ENCODE assay signal across 7 cellular contexts in the genomic region with DNA sequence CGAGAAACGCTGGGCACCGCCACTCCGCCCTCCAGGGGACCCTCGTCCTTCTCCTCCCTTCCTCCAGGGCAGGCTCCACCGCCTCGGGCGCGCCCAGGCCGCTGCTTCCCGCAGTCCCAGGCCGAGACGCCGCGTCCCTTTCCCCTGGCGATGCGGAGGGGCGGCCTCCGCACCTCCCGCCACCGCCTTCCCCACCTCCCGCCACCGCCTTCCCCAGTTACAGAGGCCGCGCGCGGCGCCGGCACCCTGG. TPM values are rescaled to one million over a fixed set of nuclear protein-coding genes. Genes with fewer than 3 reads are reported as not detected.
DNase-seq lines count a peak whose midpoint lies in the region; ATAC-seq and TF ChIP-seq lines count a peak whose summit lies in the region.

No MANE protein-coding gene starts in this region.

- peak overlapping the region; percentile 98 for H3K4me3 Mint-ChIP-seq in WTC11

- intact Hi-C loops in heart right ventricle (cut with DNase I) = no loop called here
- intact Hi-C loops in gastrocnemius medialis (cut with DNase I; ENCODE audit: low total_unique reads) = loop anchor here (2.0 kb wide), 1 partner anchor 1227 kb away; no protein-coding TSS in a partner anchor

- CTCF ChIA-PET in HEK293 (lab: Yijun Ruan, JAX) = interaction anchor here (0.7 kb wide), 1 partner anchor 929 kb away, joined by 3 read pairs; no protein-coding TSS in a partner anchor
- CTCF ChIA-PET in WTC11 (lab: Charles Lee) = interaction anchor here (1.5 kb wide), 1 partner anchor 73 kb away, joined by 6 read pairs; no protein-coding TSS in a partner anchor

- H3K36me3 Mint-ChIP-seq in WTC11 = no peaks in the 10 kb centered on the region

- no peaks in the 10 kb centered on the region for H3K9me3 Mint-ChIP-seq in WTC11

- no peak for TF ChIP-seq POLR2A in gastrocnemius medialis (IDR thresholded peaks at IDR 0.05)

- no peaks in the 10 kb centered on the region for H3K27me3 ChIP-seq in heart right ventricle
- no peaks in the 10 kb centered on the region for H3K27me3 ChIP-seq in gastrocnemius medialis

- in situ Hi-C loops in gastrocnemius medialis (cut with MboI; ENCODE audit: low sequenced_read_pairs in 4 of 4) = no loop called here

- no peaks in the 10 kb centered on the region for H3K9me3 ChIP-seq in HEK293 (ENCODE audit: control insufficient read depth, insufficient read depth, low read depth, low read length)
- no peaks in the 10 kb centered on the region for H3K9me3 ChIP-seq in heart right ventricle
- H3K9me3 ChIP-seq in gastrocnemius medialis = no peaks in the 10 kb centered on the region

- no peaks in the 10 kb centered on the region; a peak in 1 of 3 replicates for H3K36me3 ChIP-seq in HEK293 (ENCODE audit: control insufficient read depth in 2 of 2, insufficient read depth in 1 of 2, low read length in 2 of 2)
- peaks cover 0 to 3% (median 0%) of the 10 kb centered on the region in 9 donors for H3K36me3 ChIP-seq in heart right ventricle
- no peaks in the 10 kb centered on the region for H3K36me3 ChIP-seq in gastrocnemius medialis

- H3K4me3 ChIP-seq in HEK293 (ENCODE audit: low read depth, low read length) (peak overlapping the region; percentile 87), heart right ventricle (peak overlapping the region; percentile 89 to 99 (median 96)), gastrocnemius medialis (peak overlapping the region; percentile 73 to 85 (median 79))

- no peaks in the 10 kb centered on the region for H3K27me3 Mint-ChIP-seq in WTC11 (ENCODE audit: low read depth)

- peaks cover 5% of the 10 kb centered on the region; the same call in 1 of the 2 replicates for H3K4me1 ChIP-seq in HEK293 (ENCODE audit: control insufficient read depth, insufficient read depth, low read length)
- H3K4me1 ChIP-seq in heart right ventricle = peaks cover 2 to 49% (median 25%) of the 10 kb centered on the region in 9 donors
- H3K4me1 ChIP-seq in gastrocnemius medialis = peaks cover 7 to 15% of the 10 kb centered on the region in 2 donors

- ATAC-seq in WTC11 (peak; percentile 12; the same call in 1 of the 2 replicates), heart right ventricle (peak in 7 of 8 donors; percentile 22 to 58 (median 37)), gastrocnemius medialis (peak in 1 of 2 donors; percentile 46), HG03196 (IDR thresholded peaks at IDR 0.05; ENCODE audit: unreplicated experiment) (no peak), GM21515 (IDR thresholded peaks at IDR 0.05; ENCODE audit: unreplicated experiment) (no peak)

- WGBS in heart right ventricle, 2 donors = 0% methylated on average over 27 to 29 of the region's 29 CpGs

- H3K27ac ChIP-seq in HEK293 (ENCODE audit: extremely low read depth, low read depth, low read length) = peak overlapping the region; percentile 95
- H3K27ac ChIP-seq in heart right ventricle = peak overlapping the region; percentile 41 to 94 (median 90)
- peak overlapping the region; percentile 87 to 92 (median 90) for H3K27ac ChIP-seq in gastrocnemius medialis

- TF ChIP-seq CTCF in HEK293 (tag by site-specific recombination; IDR thresholded peaks at IDR 0.05) (peak; percentile 18; the same call in 1 of the 2 replicates), WTC11 (IDR thresholded peaks at IDR 0.05) (no peak), heart right ventricle (IDR thresholded peaks at IDR 0.05) (no peak), gastrocnemius medialis (IDR thresholded peaks at IDR 0.05 in 4 of 5, conservative IDR thresholded peaks at IDR 0.05 in 1 of 5) (no peak)

- no peak for DNase-seq in WTC11 (ENCODE audit: low spot score)
- DNase-seq in heart right ventricle = no peak
- DNase-seq in gastrocnemius medialis = no peak
- DNase-seq in Kasumi-1 (lab: John Stamatoyannopoulos, UW) = no peak

- H3K27ac Mint-ChIP-seq in WTC11 = peak overlapping the region; percentile 97

- POLR2A ChIA-PET in HEK293 (lab: Yijun Ruan, JAX) (interaction anchor here (0.5 to 1.3 kb wide), 21 partner anchors 8 to 1009 kb away, joined by 3 to 14 read pairs (median 3); a partner anchor contains a TSS), WTC11 (lab: Charles Lee) (interaction anchor here (1.2 to 1.7 kb wide), 2 partner anchors 13 to 83 kb away, joined by 5 to 6 read pairs; no protein-coding TSS in a partner anchor)

- H3K4me1 Mint-ChIP-seq in WTC11 = peaks cover 45% of the 10 kb centered on the region

TF ChIP-seq in HEK293, 187 proteins besides CTCF, POLR2A, EP300 and RAD21 (continues in another document):
- no peak for TF ChIP-seq ZNF707 (tag by site-specific recombination; IDR thresholded peaks at IDR 0.05)
- TF ChIP-seq, protein P1, sequence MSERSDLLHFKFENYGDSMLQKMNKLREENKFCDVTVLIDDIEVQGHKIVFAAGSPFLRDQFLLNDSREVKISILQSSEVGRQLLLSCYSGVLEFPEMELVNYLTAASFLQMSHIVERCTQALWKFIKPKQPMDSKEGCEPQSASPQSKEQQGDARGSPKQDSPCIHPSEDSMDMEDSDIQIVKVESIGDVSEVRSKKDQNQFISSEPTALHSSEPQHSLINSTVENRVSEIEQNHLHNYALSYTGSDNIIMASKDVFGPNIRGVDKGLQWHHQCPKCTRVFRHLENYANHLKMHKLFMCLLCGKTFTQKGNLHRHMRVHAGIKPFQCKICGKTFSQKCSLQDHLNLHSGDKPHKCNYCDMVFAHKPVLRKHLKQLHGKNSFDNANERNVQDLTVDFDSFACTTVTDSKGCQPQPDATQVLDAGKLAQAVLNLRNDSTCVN (tag by site-specific recombination; optimal IDR thresholded peaks at IDR 0.05) = peak; percentile 85
- no peak for TF ChIP-seq ZNF610 (tag by site-specific recombination; IDR thresholded peaks at IDR 0.05; ENCODE audit: borderline replicate concordance)
- 0 out of 2 replicates have a peak, but pooled peaks have one; percentile 17 for TF ChIP-seq ZNF341 (tag by site-specific recombination; IDR thresholded peaks at IDR 0.05; ENCODE audit: low read depth)
- TF ChIP-seq, protein P2, sequence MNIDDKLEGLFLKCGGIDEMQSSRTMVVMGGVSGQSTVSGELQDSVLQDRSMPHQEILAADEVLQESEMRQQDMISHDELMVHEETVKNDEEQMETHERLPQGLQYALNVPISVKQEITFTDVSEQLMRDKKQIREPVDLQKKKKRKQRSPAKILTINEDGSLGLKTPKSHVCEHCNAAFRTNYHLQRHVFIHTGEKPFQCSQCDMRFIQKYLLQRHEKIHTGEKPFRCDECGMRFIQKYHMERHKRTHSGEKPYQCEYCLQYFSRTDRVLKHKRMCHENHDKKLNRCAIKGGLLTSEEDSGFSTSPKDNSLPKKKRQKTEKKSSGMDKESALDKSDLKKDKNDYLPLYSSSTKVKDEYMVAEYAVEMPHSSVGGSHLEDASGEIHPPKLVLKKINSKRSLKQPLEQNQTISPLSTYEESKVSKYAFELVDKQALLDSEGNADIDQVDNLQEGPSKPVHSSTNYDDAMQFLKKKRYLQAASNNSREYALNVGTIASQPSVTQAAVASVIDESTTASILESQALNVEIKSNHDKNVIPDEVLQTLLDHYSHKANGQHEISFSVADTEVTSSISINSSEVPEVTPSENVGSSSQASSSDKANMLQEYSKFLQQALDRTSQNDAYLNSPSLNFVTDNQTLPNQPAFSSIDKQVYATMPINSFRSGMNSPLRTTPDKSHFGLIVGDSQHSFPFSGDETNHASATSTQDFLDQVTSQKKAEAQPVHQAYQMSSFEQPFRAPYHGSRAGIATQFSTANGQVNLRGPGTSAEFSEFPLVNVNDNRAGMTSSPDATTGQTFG (tag by site-specific recombination; IDR thresholded peaks at IDR 0.05; ENCODE audit: borderline replicate concordance) = no peak
- no peak for TF ChIP-seq ZFP69B (tag by site-specific recombination; IDR thresholded peaks at IDR 0.05)

TF ChIP-seq in WTC11, 78 proteins besides CTCF, POLR2A, EP300 and RAD21 (continues in another document):
- TF ChIP-seq, protein P3, sequence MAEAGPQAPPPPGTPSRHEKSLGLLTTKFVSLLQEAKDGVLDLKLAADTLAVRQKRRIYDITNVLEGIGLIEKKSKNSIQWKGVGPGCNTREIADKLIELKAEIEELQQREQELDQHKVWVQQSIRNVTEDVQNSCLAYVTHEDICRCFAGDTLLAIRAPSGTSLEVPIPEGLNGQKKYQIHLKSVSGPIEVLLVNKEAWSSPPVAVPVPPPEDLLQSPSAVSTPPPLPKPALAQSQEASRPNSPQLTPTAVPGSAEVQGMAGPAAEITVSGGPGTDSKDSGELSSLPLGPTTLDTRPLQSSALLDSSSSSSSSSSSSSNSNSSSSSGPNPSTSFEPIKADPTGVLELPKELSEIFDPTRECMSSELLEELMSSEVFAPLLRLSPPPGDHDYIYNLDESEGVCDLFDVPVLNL (CRISPR knock-in tag; IDR thresholded peaks at IDR 0.05; ENCODE audit: borderline replicate concordance, low read depth) = peak; percentile 34; the same call in 1 of the 2 replicates

RNA-seq across cellular contexts. Expression of a gene that starts 0.2 kb away (rescaled TPM):
- total RNA-seq in WTC11 (2021) (245 to 265 TPM (median 263 TPM) in 3 replicates), heart right ventricle (100 to 1,000 TPM in 1 of 10 donors, 10 to 100 TPM in 9; 50.7 to 113 (median 56.1) TPM), gastrocnemius medialis (100 to 1,000 TPM in 1 of 4 donors, 10 to 100 TPM in 3; 44.9 to 130 (median 58.5) TPM)
- 100 to 1,000 TPM; 108 to 134 TPM for polyA plus RNA-seq in heart right ventricle

RNA-seq across cellular contexts. Expression of a gene that starts 48.1 kb away (rescaled TPM):
- 0.11 TPM in 1 of 3 replicates, not detected in the others for total RNA-seq in WTC11 (2021)
- total RNA-seq in heart right ventricle = not detected
- polyA plus RNA-seq in heart right ventricle = not detected
- total RNA-seq in gastrocnemius medialis = not detected

Comparison
In these comparisons a context has a peak if more than half of its experiments do, and no peak if none do; other contexts are left out.
1. ATAC-seq: peak in WTC11 (single experiment) and heart right ventricle (7 of 8); none in HG03196 (single experiment) and GM21515 (single experiment).
2. Peak in every context shown above with its lines, with median percentiles within 50 percentile points of each other: H3K27ac ChIP-seq and H3K4me3 ChIP-seq.